ENCODE assay signal across 8 cellular contexts in the genomic region with DNA sequence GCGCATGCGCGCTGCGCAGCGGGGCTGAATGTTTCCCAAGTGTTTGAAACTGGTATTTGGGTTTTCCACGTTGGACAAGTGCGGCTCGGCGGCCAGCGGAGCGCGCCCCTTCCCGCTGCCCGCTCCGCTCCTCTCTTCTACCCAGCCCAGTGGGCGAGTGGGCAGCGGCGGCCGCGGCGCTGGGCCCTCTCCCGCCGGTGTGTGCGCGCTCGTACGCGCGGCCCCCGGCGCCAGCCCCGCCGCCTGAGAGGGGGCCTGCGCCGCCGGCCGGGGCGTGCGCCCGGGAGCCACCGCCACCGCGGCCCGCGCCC. TPM values are rescaled to one million over a fixed set of nuclear protein-coding genes. Genes with fewer than 3 reads are reported as not detected.
DNase-seq lines count a peak whose midpoint lies in the region; ATAC-seq and TF ChIP-seq lines count a peak whose summit lies in the region.

A gene with protein sequence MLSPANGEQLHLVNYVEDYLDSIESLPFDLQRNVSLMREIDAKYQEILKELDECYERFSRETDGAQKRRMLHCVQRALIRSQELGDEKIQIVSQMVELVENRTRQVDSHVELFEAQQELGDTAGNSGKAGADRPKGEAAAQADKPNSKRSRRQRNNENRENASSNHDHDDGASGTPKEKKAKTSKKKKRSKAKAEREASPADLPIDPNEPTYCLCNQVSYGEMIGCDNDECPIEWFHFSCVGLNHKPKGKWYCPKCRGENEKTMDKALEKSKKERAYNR (plus strand): TSS at position 59 of the 311 bp plus-strand sequence. CDS start 450 bp downstream, outside the sequence.

- H3K9me3 Mint-ChIP-seq in activated B cell treated with CpG ODN at 0.5 μM for 24 hours, result no peaks in the 10 kb centered on the region

- CTCF ChIA-PET in activated B cell treated with CpG ODN at 0.5 μM for 24 hours (lab: Charles Lee), result interaction anchor here (0.5 to 2.2 kb wide), 3 partner anchors 27 to 68 kb away, joined by 3 to 11 read pairs (median 6); no protein-coding TSS in a partner anchor

- H2AFZ ChIP-seq in smooth muscle cell (ENCODE audit: low read depth), result no peak within 1 kb of the TSS

- ATAC-seq in activated B cell treated with CpG ODN at 0.5 μM for 24 hours (ENCODE audit: low read depth), result no peak
- ATAC-seq in HG03520 (IDR thresholded peaks at IDR 0.05; ENCODE audit: unreplicated experiment), result no peak
- no peak for ATAC-seq in GM21528 (IDR thresholded peaks at IDR 0.05; ENCODE audit: low FRiP score, unreplicated experiment)

- H3K36me3 ChIP-seq in iPS DF 6.9 (ENCODE audit: control insufficient read depth, insufficient read depth, low read length) (no peaks in the 10 kb centered on the region; the same call in 1 of the 2 replicates), smooth muscle cell (ENCODE audit: low read depth) (no peaks in the 10 kb centered on the region)

- H3K9me3 ChIP-seq in iPS DF 6.9 (ENCODE audit: control insufficient read depth, insufficient read depth, low read length) (no peaks in the 10 kb centered on the region), smooth muscle cell (replicated peaks; ENCODE audit: low read depth) (no peaks in the 10 kb centered on the region)

- DNase-seq in HFF-Myc (ENCODE audit: extremely low read depth, low read depth) (no peak), activated B cell treated with CpG ODN at 0.5 μM for 24 hours (no peak), iPS DF 6.9 (ENCODE audit: low read depth, low spot score) (no peak), smooth muscle cell (lab: John Stamatoyannopoulos, UW; ENCODE audit: unreplicated experiment) (no peak), cerebellar nuclear complex (lab: John Stamatoyannopoulos, UW) (no peak), cerebellar cortex (ENCODE audit: low spot score) (no peak)

- POLR2A ChIA-PET in activated B cell treated with CpG ODN at 0.5 μM for 24 hours (lab: Charles Lee), result interaction anchor here (1.7 to 6.8 kb wide), 8 partner anchors 37 to 200 kb away, joined by 3 to 169 read pairs (median 24); a partner anchor contains a TSS

- H3K4me3 ChIP-seq in HFF-Myc (replicated peaks; ENCODE audit: low read depth, low read length) (peak within 1 kb of the TSS; percentile 86), iPS DF 6.9 (ENCODE audit: low read length) (peak within 1 kb of the TSS; percentile 99), smooth muscle cell (peak within 1 kb of the TSS; percentile 95)

- H3K27me3 ChIP-seq in iPS DF 6.9 (ENCODE audit: control insufficient read depth, insufficient read depth, low read length), result no peaks in the 10 kb centered on the region
- no peaks in the 10 kb centered on the region for H3K27me3 ChIP-seq in smooth muscle cell (ENCODE audit: low read depth)

- H3K4me2 ChIP-seq in smooth muscle cell, result peak within 1 kb of the TSS; percentile 96

- TF ChIP-seq CTCF in HFF-Myc (IDR thresholded peaks at IDR 0.05; ENCODE audit: low read depth, low read length, missing control alignments) (no peak), activated B cell treated with CpG ODN at 0.5 μM for 24 hours (IDR thresholded peaks at IDR 0.05) (no peak), smooth muscle cell (IDR thresholded peaks at IDR 0.05; ENCODE audit: borderline replicate concordance, insufficient read depth, poor library complexity, severe bottlenecking) (no peak)

- peak within 1 kb of the TSS; percentile 98 for H3K4me3 Mint-ChIP-seq in activated B cell treated with CpG ODN at 0.5 μM for 24 hours

- no CpG with 5 or more reads among the region's 45 CpGs for WGBS in iPS DF 6.9 (ENCODE audit: insufficient coverage, insufficient read length)
- under 1% methylated on average over 18 of the region's 45 CpGs for WGBS in smooth muscle cell (ENCODE audit: low lambda C conversion rate)

- H3K36me3 Mint-ChIP-seq in activated B cell treated with CpG ODN at 0.5 μM for 24 hours (ENCODE audit: low read depth), result peaks cover 14% of the 10 kb centered on the region

- intact Hi-C loops in activated B cell treated with CpG ODN at 0.5 μM for 24 hours (cut with micrococcal nuclease), result loop anchor here (1.0 to 10.0 kb wide), 6 partner anchors 56 to 1871 kb away; a partner anchor contains a TSS

- H3K27ac Mint-ChIP-seq in activated B cell treated with CpG ODN at 0.5 μM for 24 hours, result peak within 1 kb of the TSS; percentile 99

- no peaks in the 10 kb centered on the region for H3K27me3 Mint-ChIP-seq in activated B cell treated with CpG ODN at 0.5 μM for 24 hours

- peaks cover 46% of the 10 kb centered on the region for H3K79me2 ChIP-seq in smooth muscle cell (ENCODE audit: low read depth)

- H3K9ac ChIP-seq in smooth muscle cell (ENCODE audit: low read depth), result peak within 1 kb of the TSS; percentile 100

- peaks cover 34% of the 10 kb centered on the region for H3K4me1 Mint-ChIP-seq in activated B cell treated with CpG ODN at 0.5 μM for 24 hours

- H3K27ac ChIP-seq in iPS DF 6.9 (ENCODE audit: low read length) (no peak within 1 kb of the TSS), smooth muscle cell (ENCODE audit: low read depth) (peak within 1 kb of the TSS; percentile 100)

- peaks cover 29% of the 10 kb centered on the region for H4K20me1 ChIP-seq in smooth muscle cell (ENCODE audit: low read depth)

- H3F3A ChIP-seq in smooth muscle cell (ENCODE audit: low read depth), result peaks cover 22% of the 10 kb centered on the region

- H3K4me1 ChIP-seq in iPS DF 6.9 (ENCODE audit: control insufficient read depth, insufficient read depth, low read length), result no peaks in the 10 kb centered on the region
- H3K4me1 ChIP-seq in smooth muscle cell (ENCODE audit: low read depth), result peaks cover 25% of the 10 kb centered on the region

RNA-seq across cellular contexts. Expression of the gene that starts here (rescaled TPM):
- total RNA-seq in activated B cell treated with CpG ODN at 0.5 μM for 24 hours (14.3 and 15.3 TPM in 2 replicates), smooth muscle cell (11.9 and 13.8 TPM in 2 replicates)
- polyA plus RNA-seq in smooth muscle cell, result 29.3 and 29.9 TPM in 2 replicates
